28 cellular contexts compared by ENCODE assay signal in genomic region chr2:44490726-44491125, GRCh38.
"Had no signal": no experiment of that assay in that cellular context is flagged by ENCODE, and none has a peak within 500 bp of the region (broad histone marks: within the 10 kb centered on the region; RNA-seq: fewer than 3 reads in every experiment).

No MANE protein-coding gene starts in this region.

- H3K36me3 ChIP-seq: neural progenitor cell, ovary, right lobe of liver, sigmoid colon, stomach, suprapubic skin, tibial artery, transverse colon, upper lobe of left lung, vagina had no signal

- H3K27ac ChIP-seq: neural progenitor cell, ovary, parathyroid adenoma, psoas muscle, right lobe of liver, sigmoid colon, stomach, suprapubic skin, testis, tibial artery, transverse colon, upper lobe of left lung, vagina had no signal

- H3K27me3 Mint-ChIP-seq: naive thymus-derived CD8-positive, alpha-beta T cell; progenitor cell of endocrine pancreas; stimulated activated naive B cell treated with anti-CD40 and anti-IgM and Interleukin-4, amounts not matched to agents 10 μg/mL and 1 μg/mL and 100 μg/mL, for 72 hours; stimulated activated naive CD8-positive, alpha-beta T cell treated with anti-CD3 and anti-CD28 coated beads, Interleukin-15, Interleukin-2, amounts not matched to agents 100 ng/mL and 50 ng/mL, for 24 hours had no signal

- H3K27me3 ChIP-seq: neural progenitor cell, ovary, right lobe of liver, sigmoid colon, stomach, suprapubic skin, testis, tibial artery, transverse colon, upper lobe of left lung, vagina had no signal

- H3K4me3 Mint-ChIP-seq: naive thymus-derived CD8-positive, alpha-beta T cell; nephron; neural progenitor cell; stimulated activated effector memory CD8-positive, alpha-beta T cell treated with anti-CD3 and anti-CD28 coated beads, Interleukin-12 subunit alpha, Interleukin-12 subunit beta, amount 100 ng/mL, for 72 hours; stimulated activated naive B cell treated with anti-CD40 and anti-IgM and Interleukin-4, amounts not matched to agents 10 μg/mL and 1 μg/mL and 100 μg/mL, for 72 hours; stimulated activated naive CD8-positive, alpha-beta T cell treated with anti-CD3 and anti-CD28 coated beads, Interleukin-15, Interleukin-2, amounts not matched to agents 100 ng/mL and 50 ng/mL, for 24 hours had no signal

- H3K4me3 ChIP-seq: neural progenitor cell, ovary, psoas muscle, right lobe of liver, sigmoid colon, stomach, suprapubic skin, testis, tibial artery, transverse colon, upper lobe of left lung, vagina had no signal

- H3K36me3 Mint-ChIP-seq: neural progenitor cell; stimulated activated effector memory CD8-positive, alpha-beta T cell treated with anti-CD3 and anti-CD28 coated beads, Interleukin-12 subunit alpha, Interleukin-12 subunit beta, amount 100 ng/mL, for 72 hours had no signal

- H3K9me3 ChIP-seq: ovary, psoas muscle, right lobe of liver, sigmoid colon, stomach, suprapubic skin, testis, tibial artery, transverse colon, upper lobe of left lung, vagina had no signal

- DNase-seq: naive thymus-derived CD8-positive, alpha-beta T cell; occipital lobe; ovary; posterior cingulate gyrus; psoas muscle; right cardiac atrium; right lobe of liver; sigmoid colon; small intestine; stimulated activated CD4-positive, alpha-beta T cell treated with anti-CD3 and anti-CD28 coated beads, Interleukin-15, amount 100 ng/mL, for 24 hours; stimulated activated CD4-positive, alpha-beta T cell treated with anti-CD3 and anti-CD28 coated beads, Interleukin-2, amount 100 ng/mL, for 24 hours; stimulated activated CD4-positive, alpha-beta T cell treated with anti-CD3 and anti-CD28 coated beads, Interleukin-2, amount 100 ng/mL, for 48 hours; stimulated activated CD4-positive, alpha-beta T cell treated with anti-CD3 and anti-CD28 coated beads, Interleukin-4, amount 100 ng/mL, for 24 hours; stimulated activated naive B cell treated with anti-CD40 and anti-IgM and Interleukin-4, amounts not matched to agents 10 μg/mL and 1 μg/mL and 100 μg/mL, for 72 hours; stimulated activated naive CD4-positive, alpha-beta T cell treated with Interleukin-2 at 50 U/mL for 16 hours; stomach; testis; tibial artery; transverse colon; upper lobe of left lung had no signal

- H2AFZ ChIP-seq: neural progenitor cell, parathyroid adenoma had no signal

- H3K9me3 Mint-ChIP-seq: nephron; neural progenitor cell; stimulated activated effector memory CD8-positive, alpha-beta T cell treated with anti-CD3 and anti-CD28 coated beads, Interleukin-12 subunit alpha, Interleukin-12 subunit beta, amount 100 ng/mL, for 72 hours; stimulated activated naive B cell treated with anti-CD40 and anti-IgM and Interleukin-4, amounts not matched to agents 10 μg/mL and 1 μg/mL and 100 μg/mL, for 72 hours; stimulated activated naive CD8-positive, alpha-beta T cell treated with anti-CD3 and anti-CD28 coated beads, Interleukin-15, Interleukin-2, amounts not matched to agents 100 ng/mL and 50 ng/mL, for 24 hours had no signal

- H3K4me1 ChIP-seq: parathyroid adenoma, psoas muscle, sigmoid colon, stomach, suprapubic skin, testis, tibial artery, transverse colon, upper lobe of left lung, vagina had no signal

- H3K9ac ChIP-seq: neural progenitor cell, parathyroid adenoma had no signal

- H3K4me2 ChIP-seq: neural progenitor cell had no signal

- H3K79me2 ChIP-seq: parathyroid adenoma had no signal

- H3K4me1 Mint-ChIP-seq: naive thymus-derived CD8-positive, alpha-beta T cell; nephron; neural progenitor cell; stimulated activated effector memory CD8-positive, alpha-beta T cell treated with anti-CD3 and anti-CD28 coated beads, Interleukin-12 subunit alpha, Interleukin-12 subunit beta, amount 100 ng/mL, for 72 hours; stimulated activated naive B cell treated with anti-CD40 and anti-IgM and Interleukin-4, amounts not matched to agents 10 μg/mL and 1 μg/mL and 100 μg/mL, for 72 hours had no signal

- H3K27ac Mint-ChIP-seq: naive thymus-derived CD8-positive, alpha-beta T cell; nephron; neural progenitor cell; progenitor cell of endocrine pancreas; stimulated activated effector memory CD8-positive, alpha-beta T cell treated with anti-CD3 and anti-CD28 coated beads, Interleukin-12 subunit alpha, Interleukin-12 subunit beta, amount 100 ng/mL, for 72 hours; stimulated activated naive B cell treated with anti-CD40 and anti-IgM and Interleukin-4, amounts not matched to agents 10 μg/mL and 1 μg/mL and 100 μg/mL, for 72 hours; stimulated activated naive CD8-positive, alpha-beta T cell treated with anti-CD3 and anti-CD28 coated beads, Interleukin-15, Interleukin-2, amounts not matched to agents 100 ng/mL and 50 ng/mL, for 24 hours had no signal
